8 cellular contexts compared by ENCODE assay signal in the genomic region with DNA sequence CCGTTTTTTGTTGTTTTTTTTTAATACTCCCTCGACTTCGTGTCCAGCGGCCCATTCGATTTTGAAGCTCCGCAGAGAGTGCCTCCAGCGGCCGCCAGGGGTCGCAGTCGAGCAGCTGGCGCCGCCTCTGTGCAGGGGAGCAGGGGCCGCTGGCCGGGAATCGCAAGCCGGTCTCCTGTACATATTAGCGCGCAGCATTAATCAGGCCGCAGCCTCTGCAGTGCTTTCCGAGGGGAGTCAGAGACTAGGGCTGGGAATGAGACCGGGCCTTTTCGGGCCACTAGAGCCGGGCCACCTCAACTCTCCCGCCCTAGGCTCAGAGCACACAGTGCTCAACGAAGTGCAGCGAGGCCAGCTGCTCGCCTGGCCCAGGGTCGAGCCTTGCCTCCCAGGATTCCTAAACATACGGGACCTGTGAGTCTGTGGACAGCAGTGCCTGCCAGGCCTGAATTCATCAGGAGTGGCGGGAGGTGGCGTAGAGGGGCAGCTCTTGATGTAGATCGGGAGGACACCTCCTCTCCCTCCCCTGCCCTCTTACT.
DNase-seq lines count a peak whose midpoint lies in the region; ATAC-seq and TF ChIP-seq lines count a peak whose summit lies in the region.

No MANE protein-coding gene starts in this region.

- TF ChIP-seq CTCF in GM12865 (IDR thresholded peaks at IDR 0.05; ENCODE audit: insufficient read depth, low read depth, low read length, missing control alignments), result peak; percentile 86

- peak overlapping the region; percentile 17 for H3K18ac ChIP-seq in mesendoderm (ENCODE audit: low read length)

- no peak overlapping the region for H4K5ac ChIP-seq in mesendoderm (ENCODE audit: low read length)

- peak overlapping the region; percentile 23 for H3K9ac ChIP-seq in mesendoderm (ENCODE audit: low read length)

- no peak overlapping the region for H3K27ac ChIP-seq in mesendoderm (ENCODE audit: low read depth, low read length)

- no peaks in the 10 kb centered on the region for H3K36me3 Mint-ChIP-seq in activated CD8-positive, alpha-beta T cell treated with anti-CD3 and anti-CD28 coated beads, Interleukin-2, amount 10 ng/mL, durations not matched to agents 7 days and 5 days (ENCODE audit: low read depth)
- no peaks in the 10 kb centered on the region for H3K36me3 Mint-ChIP-seq in effector memory CD8-positive, alpha-beta T cell (ENCODE audit: insufficient read depth)

- no CpG with 5 or more reads among the region's 32 CpGs for WGBS in mesendoderm (ENCODE audit: extremely low coverage, insufficient coverage, low lambda C conversion rate)

- H3K23ac ChIP-seq in mesendoderm (ENCODE audit: low read length), result peak overlapping the region; percentile 70

- H2BK15ac ChIP-seq in mesendoderm (replicated peaks; ENCODE audit: low read depth), result no peak overlapping the region

- no peak overlapping the region for H3K27ac Mint-ChIP-seq in activated CD8-positive, alpha-beta T cell treated with anti-CD3 and anti-CD28 coated beads, Interleukin-2, amount 10 ng/mL, durations not matched to agents 7 days and 5 days
- no peak overlapping the region for H3K27ac Mint-ChIP-seq in effector memory CD8-positive, alpha-beta T cell

- ATAC-seq in HG02852 (IDR thresholded peaks at IDR 0.05; ENCODE audit: unreplicated experiment), result peak; percentile 68
- ATAC-seq in activated CD8-positive, alpha-beta T cell treated with anti-CD3 and anti-CD28 coated beads, Interleukin-2, amount 10 ng/mL, durations not matched to agents 7 days and 5 days, result peak; percentile 97
- ATAC-seq in effector memory CD8-positive, alpha-beta T cell (replicated peaks), result peak; percentile 80

- no peak overlapping the region for H2BK120ac ChIP-seq in mesendoderm (ENCODE audit: low read depth, low read length)

- peak overlapping the region; percentile 48 for H3K4ac ChIP-seq in mesendoderm (ENCODE audit: low read depth, low read length)

- H3K56ac ChIP-seq in mesendoderm (ENCODE audit: low read length), result peak overlapping the region; percentile 75

- no peaks in the 10 kb centered on the region for H3K79me2 ChIP-seq in mesendoderm (ENCODE audit: control insufficient read depth, insufficient read depth, low read length)

- H3K4me3 ChIP-seq in GM12865 (ENCODE audit: low read depth, low read length), result no peak overlapping the region
- H3K4me3 ChIP-seq in mesendoderm (ENCODE audit: low read length), result no peak overlapping the region

- DNase-seq in GM12865 (ENCODE audit: low read depth), result peak; percentile 59
- DNase-seq in NCI-H2227 treated with DMSO at 0.1 percent for 48 hours (lab: John Stamatoyannopoulos, UW), result peak; percentile 9
- DNase-seq in activated CD8-positive, alpha-beta T cell treated with anti-CD3 and anti-CD28 coated beads, Interleukin-2, amount 10 ng/mL, durations not matched to agents 7 days and 5 days, result peak; percentile 62
- DNase-seq in effector memory CD8-positive, alpha-beta T cell, result peak; percentile 38 to 47 (median 45)
- DNase-seq in mesendoderm, result peak; percentile 74
- DNase-seq in stimulated activated CD8-positive, alpha-beta memory T cell treated with anti-CD3 and anti-CD28 coated beads, Interleukin-15, amount 100 ng/mL, for 24 hours (ENCODE audit: low read depth), result peak; percentile 58
- no peak for DNase-seq in GF-D8 (lab: John Stamatoyannopoulos, UW)

- peaks cover 4% of the 10 kb centered on the region for H3K4me1 ChIP-seq in mesendoderm (ENCODE audit: control insufficient read depth, low read depth, low read length)

- H3K36me3 ChIP-seq in mesendoderm (ENCODE audit: control insufficient read depth, insufficient read depth, low read length), result no peaks in the 10 kb centered on the region

- no peaks in the 10 kb centered on the region for H3K27me3 ChIP-seq in mesendoderm (ENCODE audit: insufficient read depth, low read length, poor library complexity)

- H2AK5ac ChIP-seq in mesendoderm (ENCODE audit: low read length), result no peak overlapping the region

- peak overlapping the region; percentile 18 for H3K4me2 ChIP-seq in mesendoderm (ENCODE audit: low read length)

- H3K4me1 Mint-ChIP-seq in activated CD8-positive, alpha-beta T cell treated with anti-CD3 and anti-CD28 coated beads, Interleukin-2, amount 10 ng/mL, durations not matched to agents 7 days and 5 days (ENCODE audit: low read depth), result peaks cover 3% of the 10 kb centered on the region
- peaks cover 0 to 4% of the 10 kb centered on the region in 2 donors for H3K4me1 Mint-ChIP-seq in effector memory CD8-positive, alpha-beta T cell (ENCODE audit: low read depth in 2 of 2)

- H3K27me3 Mint-ChIP-seq in activated CD8-positive, alpha-beta T cell treated with anti-CD3 and anti-CD28 coated beads, Interleukin-2, amount 10 ng/mL, durations not matched to agents 7 days and 5 days (ENCODE audit: low read depth), result peaks cover 32% of the 10 kb centered on the region
- H3K27me3 Mint-ChIP-seq in effector memory CD8-positive, alpha-beta T cell, result peaks cover 31 to 45% of the 10 kb centered on the region in 2 donors

- H3K79me1 ChIP-seq in mesendoderm (ENCODE audit: low read length), result no peaks in the 10 kb centered on the region

- H2BK5ac ChIP-seq in mesendoderm (ENCODE audit: low read length), result peak overlapping the region; percentile 56

- CTCF ChIA-PET in activated CD8-positive, alpha-beta T cell treated with anti-CD3 and anti-CD28 coated beads, Interleukin-2, amount 10 ng/mL, durations not matched to agents 7 days and 5 days (lab: Charles Lee), result interaction anchor here (0.6 to 2.0 kb wide), 7 partner anchors 9 to 70 kb away, joined by 3 to 10 read pairs (median 4); no protein-coding TSS in a partner anchor

- POLR2A ChIA-PET in activated CD8-positive, alpha-beta T cell treated with anti-CD3 and anti-CD28 coated beads, Interleukin-2, amount 10 ng/mL, durations not matched to agents 7 days and 5 days (lab: Charles Lee), result interaction anchor here (0.7 kb wide), 1 partner anchor 26 kb away, joined by 3 read pairs; no protein-coding TSS in a partner anchor

- no peaks in the 10 kb centered on the region for H3K9me3 Mint-ChIP-seq in activated CD8-positive, alpha-beta T cell treated with anti-CD3 and anti-CD28 coated beads, Interleukin-2, amount 10 ng/mL, durations not matched to agents 7 days and 5 days (ENCODE audit: insufficient read depth)
- H3K9me3 Mint-ChIP-seq in effector memory CD8-positive, alpha-beta T cell, result no peaks in the 10 kb centered on the region

- H3K4me3 Mint-ChIP-seq in activated CD8-positive, alpha-beta T cell treated with anti-CD3 and anti-CD28 coated beads, Interleukin-2, amount 10 ng/mL, durations not matched to agents 7 days and 5 days, result no peak overlapping the region
- H3K4me3 Mint-ChIP-seq in effector memory CD8-positive, alpha-beta T cell, result no peak overlapping the region

- H4K8ac ChIP-seq in mesendoderm (ENCODE audit: low read depth, low read length), result no peak overlapping the region
